2 cellular contexts compared by ENCODE assay signal in the genomic region with DNA sequence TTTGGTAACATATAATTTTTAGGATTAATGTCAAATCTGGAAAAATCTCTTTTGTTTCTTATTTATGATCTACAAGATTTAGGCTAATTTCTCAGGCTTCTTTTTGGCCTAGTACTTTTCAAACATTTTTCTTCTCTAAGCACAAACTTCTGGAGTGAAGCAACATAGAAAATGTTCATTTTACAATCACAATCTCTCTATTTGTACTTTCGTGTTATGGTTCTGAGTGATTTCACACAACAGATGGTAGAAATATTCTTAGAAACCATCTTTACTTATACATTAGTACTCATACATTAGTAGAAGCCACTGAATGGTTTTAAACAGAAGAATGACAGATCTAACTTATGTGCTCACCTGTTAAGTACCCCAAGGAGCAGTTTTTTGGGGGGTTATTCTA.
TF ChIP-seq lines count a peak whose summit lies in the region.

No MANE protein-coding gene starts in this region.

TF ChIP-seq in IMR-90, 13 proteins besides CTCF, POLR2A, EP300 and RAD21:
- TF ChIP-seq USF2 (IDR thresholded peaks at IDR 0.05; ENCODE audit: low read depth, low read length) (no peak), FOS (IDR thresholded peaks at IDR 0.05; ENCODE audit: low read depth, low read length) (no peak), RCOR1 (IDR thresholded peaks at IDR 0.05; ENCODE audit: insufficient replicate concordance, low read length) (no peak), NFE2L2 (IDR thresholded peaks at IDR 0.05; ENCODE audit: low read depth, low read length) (no peak), CEBPB (IDR thresholded peaks at IDR 0.05; ENCODE audit: low read depth, low read length) (no peak), CHD1 (IDR thresholded peaks at IDR 0.05; ENCODE audit: low read depth, low read length) (no peak), MAZ (IDR thresholded peaks at IDR 0.05; ENCODE audit: borderline replicate concordance, low read depth, low read length) (no peak), MXI1 (IDR thresholded peaks at IDR 0.05; ENCODE audit: borderline replicate concordance, low read depth, low read length) (no peak), BHLHE40 (IDR thresholded peaks at IDR 0.05; ENCODE audit: low read depth, low read length) (no peak), SMC3 (IDR thresholded peaks at IDR 0.05; ENCODE audit: low read depth, low read length) (no peak), RFX5 (IDR thresholded peaks at IDR 0.05; ENCODE audit: low read depth, low read length) (no peak)
- TF ChIP-seq, protein P1, sequence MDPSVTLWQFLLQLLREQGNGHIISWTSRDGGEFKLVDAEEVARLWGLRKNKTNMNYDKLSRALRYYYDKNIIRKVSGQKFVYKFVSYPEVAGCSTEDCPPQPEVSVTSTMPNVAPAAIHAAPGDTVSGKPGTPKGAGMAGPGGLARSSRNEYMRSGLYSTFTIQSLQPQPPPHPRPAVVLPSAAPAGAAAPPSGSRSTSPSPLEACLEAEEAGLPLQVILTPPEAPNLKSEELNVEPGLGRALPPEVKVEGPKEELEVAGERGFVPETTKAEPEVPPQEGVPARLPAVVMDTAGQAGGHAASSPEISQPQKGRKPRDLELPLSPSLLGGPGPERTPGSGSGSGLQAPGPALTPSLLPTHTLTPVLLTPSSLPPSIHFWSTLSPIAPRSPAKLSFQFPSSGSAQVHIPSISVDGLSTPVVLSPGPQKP (IDR thresholded peaks at IDR 0.05; ENCODE audit: borderline replicate concordance, low read depth, low read length), result no peak
TF ChIP-seq in IMR-90: peak in this region for 0.

TF ChIP-seq in endothelial cell of umbilical vein, 7 proteins besides CTCF, POLR2A, EP300 and RAD21:
- TF ChIP-seq FOS (IDR thresholded peaks at IDR 0.05; ENCODE audit: borderline replicate concordance, insufficient read depth, low read length), result no peak
- TF ChIP-seq MAX (IDR thresholded peaks at IDR 0.05; ENCODE audit: insufficient read depth, insufficient read length), result no peak
- no peak for TF ChIP-seq POLR2AphosphoS5 (IDR thresholded peaks at IDR 0.05; ENCODE audit: insufficient read depth, low read depth, low read length)
- no peak for TF ChIP-seq GATA2 (IDR thresholded peaks at IDR 0.05; ENCODE audit: insufficient read depth, insufficient read length, low read depth, low read length)
- TF ChIP-seq MYC (IDR thresholded peaks at IDR 0.05; ENCODE audit: low read depth, low read length), result no peak
- no peak for TF ChIP-seq JUN (IDR thresholded peaks at IDR 0.05; ENCODE audit: borderline replicate concordance, insufficient read depth, insufficient read length, low read depth)
- no peak for TF ChIP-seq EZH2 (IDR thresholded peaks at IDR 0.05; ENCODE audit: borderline replicate concordance, low read depth, low read length, severe bottlenecking)
